ENCODE assay signal across 8 cellular contexts in the genomic region with DNA sequence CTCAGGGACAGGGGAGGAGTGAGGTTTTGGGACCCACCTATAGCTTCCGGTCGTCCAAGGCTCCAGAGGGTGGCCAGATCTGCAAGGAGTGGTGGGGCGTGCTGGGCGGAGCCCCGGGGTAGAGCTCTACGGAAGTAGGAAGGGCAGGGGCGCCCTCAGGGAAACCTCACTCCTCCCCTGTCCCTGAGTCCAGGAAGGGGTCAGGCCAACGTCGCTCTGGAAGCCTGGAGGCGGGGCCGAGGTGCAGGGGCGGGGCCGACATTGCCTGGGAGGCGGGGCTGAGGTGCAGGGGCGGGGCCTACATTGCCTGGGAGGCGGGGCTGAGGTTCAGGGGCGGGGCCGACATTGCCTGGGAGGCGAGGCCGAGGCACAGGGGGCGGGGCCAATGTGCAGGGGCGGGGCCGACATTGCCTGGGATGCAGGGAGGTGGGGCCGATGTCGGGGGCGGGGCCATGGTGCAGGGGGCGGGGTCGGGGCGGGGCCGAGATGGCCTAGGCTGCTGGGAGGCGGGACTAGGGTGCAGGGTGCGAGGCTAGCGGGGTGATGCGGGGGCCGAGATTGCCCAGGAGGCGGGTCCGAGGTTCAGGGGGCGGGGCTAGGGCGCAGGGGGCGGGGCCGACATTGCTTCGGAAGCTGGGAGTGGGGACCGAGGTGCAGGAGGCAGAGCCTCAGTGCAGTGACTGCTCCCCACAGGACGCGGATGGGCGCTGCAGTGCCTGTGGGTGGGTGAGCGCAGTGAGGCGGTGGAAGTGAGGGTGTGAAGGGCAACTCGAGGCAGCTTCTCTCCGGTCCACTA. TPM values are rescaled to one million over a fixed set of nuclear protein-coding genes. Genes with fewer than 3 reads are reported as not detected.
A peak's percentile ranks its signal among the peaks of the same experiment; 100 is the strongest.
DNase-seq lines count a peak whose midpoint lies in the region; ATAC-seq and TF ChIP-seq lines count a peak whose summit lies in the region.

No MANE protein-coding gene starts in this region.

- H3K79me1 ChIP-seq in neuronal stem cell (ENCODE audit: low read depth, low read length) = no peaks in the 10 kb centered on the region

- peak overlapping the region; percentile 69 for H3K4me3 Mint-ChIP-seq in type B pancreatic cell

- H3K4me1 ChIP-seq in neuronal stem cell (ENCODE audit: control insufficient read depth in 2 of 2, insufficient read depth in 1 of 2, low read depth in 1 of 2, low read length in 2 of 2) = peaks cover 0 to 2% of the 10 kb centered on the region in 2 donors

- H3K4me3 ChIP-seq in neuronal stem cell (ENCODE audit: low read length in 2 of 2) = peak overlapping the region in 1 of 2 donors; percentile 66

- WGBS in neuronal stem cell (ENCODE audit: extremely low coverage in 2 of 2, insufficient read length in 2 of 2, insufficient replicate concordance in 1 of 2), 2 donors = no CpG with 5 or more reads among the region's 50 CpGs

- H3K4me1 Mint-ChIP-seq in type B pancreatic cell (ENCODE audit: unreplicated experiment) = no peaks in the 10 kb centered on the region

- H3K9ac ChIP-seq in neuronal stem cell (ENCODE audit: low read depth, low read length, poor library complexity) = peak overlapping the region; percentile 46

- DNase-seq in GM10266 (ENCODE audit: extremely low spot score) = peak; percentile 92
- DNase-seq in NOMO-1 (lab: John Stamatoyannopoulos, UW; ENCODE audit: unreplicated experiment in 2 of 2) = peak; percentile 95 to 98
- DNase-seq in activated CD8-positive, alpha-beta memory T cell treated with anti-CD3 and anti-CD28 coated beads, Interleukin-2, amount 50 U/mL, for 4 hours = peak; percentile 45
- DNase-seq in neuronal stem cell (ENCODE audit: low spot score) = peak; percentile 69
- no peak for DNase-seq in type B pancreatic cell (ENCODE audit: extremely low spot score, unreplicated experiment)
- no peak for DNase-seq in NCI-H1436 (lab: John Stamatoyannopoulos, UW)
- DNase-seq in midbrain (lab: John Stamatoyannopoulos, UW) = no peak

- H3K9me3 ChIP-seq in neuronal stem cell (replicated peaks in 1 of 2; ENCODE audit: control insufficient read depth in 2 of 2, insufficient read depth in 1 of 2, low read depth in 1 of 2, low read length in 2 of 2) = peaks cover 2 to 3% of the 10 kb centered on the region in 2 donors

- no peak overlapping the region for H3K14ac ChIP-seq in neuronal stem cell (ENCODE audit: low read length)

- peak overlapping the region; percentile 12 for H3K23ac ChIP-seq in neuronal stem cell (ENCODE audit: low read depth, low read length, poor library complexity)

- H3K4ac ChIP-seq in neuronal stem cell (ENCODE audit: low read length) = no peak overlapping the region

- no peak overlapping the region for H2BK5ac ChIP-seq in neuronal stem cell (ENCODE audit: low read length)

- no peak overlapping the region for H2BK12ac ChIP-seq in neuronal stem cell (ENCODE audit: low read length)

- no peak overlapping the region for H3K4me2 ChIP-seq in neuronal stem cell (ENCODE audit: insufficient read depth, low read length, poor library complexity, severe bottlenecking)

- H3K36me3 ChIP-seq in neuronal stem cell (replicated peaks in 1 of 2; ENCODE audit: control insufficient read depth in 2 of 2, insufficient read depth in 2 of 2, low read length in 2 of 2) = no peaks in the 10 kb centered on the region

- no peak overlapping the region for H2BK120ac ChIP-seq in neuronal stem cell (ENCODE audit: low read depth, low read length)

- H3K27me3 Mint-ChIP-seq in type B pancreatic cell = peaks cover 4% of the 10 kb centered on the region

- peak overlapping the region; percentile 45 for H2AFZ ChIP-seq in neuronal stem cell (ENCODE audit: low read length)

- H2BK15ac ChIP-seq in neuronal stem cell (ENCODE audit: low read length) = peak overlapping the region; percentile 33

- H3K27ac ChIP-seq in neuronal stem cell (replicated peaks; ENCODE audit: low read length) = no peak overlapping the region

- peak; percentile 74 for ATAC-seq in esophagus mucosa

- peak overlapping the region; percentile 31 for H3K27ac Mint-ChIP-seq in type B pancreatic cell

- no peaks in the 10 kb centered on the region for H3K9me3 Mint-ChIP-seq in type B pancreatic cell

- no peaks in the 10 kb centered on the region for H3K36me3 Mint-ChIP-seq in type B pancreatic cell

- H4K91ac ChIP-seq in neuronal stem cell (ENCODE audit: low read depth, low read length, poor library complexity) = no peak overlapping the region

- TF ChIP-seq CTCF in GM10266 (IDR thresholded peaks at IDR 0.05; ENCODE audit: control insufficient read depth, insufficient read depth, low read depth, missing control alignments) (no peak), type B pancreatic cell (conservative IDR thresholded peaks at IDR 0.05) (no peak)

- H3K18ac ChIP-seq in neuronal stem cell (ENCODE audit: low read length) = peak overlapping the region; percentile 71

- peaks cover 0 to 6% (median 5%) of the 10 kb centered on the region in 3 experiments for H3K27me3 ChIP-seq in neuronal stem cell (ENCODE audit: control insufficient read depth in 3 of 3, insufficient read depth in 3 of 3, low read depth in 1 of 3, low read length in 3 of 3)

- no peak overlapping the region for H4K8ac ChIP-seq in neuronal stem cell (ENCODE audit: low read depth, low read length)

- H2AK5ac ChIP-seq in neuronal stem cell (ENCODE audit: low read depth, low read length) = no peak overlapping the region

RNA-seq across cellular contexts. Expression of gene PALM, which starts 4.9 kb away (rescaled TPM):
- 2.0 TPM for total RNA-seq in esophagus mucosa
- polyA plus RNA-seq in neuronal stem cell (2013, experiment 1 of 2) = 66.5 TPM
- 68.9 TPM for polyA plus RNA-seq in neuronal stem cell (2013, experiment 2 of 2)
- total RNA-seq in type B pancreatic cell (ENCODE audit: low replicate concordance) = 63.3 and 64.1 TPM in 2 replicates

RNA-seq across cellular contexts. Expression of gene PRSS57, which starts 8.6 kb away (rescaled TPM):
- total RNA-seq in esophagus mucosa (not detected), type B pancreatic cell (ENCODE audit: low replicate concordance) (not detected in 2 replicates)
- 0.03 TPM for polyA plus RNA-seq in neuronal stem cell (2013, experiment 1 of 2)
- 0.06 TPM for polyA plus RNA-seq in neuronal stem cell (2013, experiment 2 of 2)

RNA-seq across cellular contexts. Expression of gene FSTL3, which starts 27.7 kb away (rescaled TPM):
- total RNA-seq in esophagus mucosa = 3.3 TPM
- 6.2 TPM for polyA plus RNA-seq in neuronal stem cell (2013, experiment 1 of 2)
- 6.2 TPM for polyA plus RNA-seq in neuronal stem cell (2013, experiment 2 of 2)
- total RNA-seq in type B pancreatic cell (ENCODE audit: low replicate concordance) = 9.3 and 11.0 TPM in 2 replicates

RNA-seq across cellular contexts. Expression of gene RNF126, which starts 40.8 kb away (rescaled TPM):
- total RNA-seq in esophagus mucosa (53.0 TPM), type B pancreatic cell (ENCODE audit: low replicate concordance) (38.1 and 41.3 TPM in 2 replicates)
- 59.4 TPM for polyA plus RNA-seq in neuronal stem cell (2013, experiment 1 of 2)
- polyA plus RNA-seq in neuronal stem cell (2013, experiment 2 of 2) = 57.6 TPM

RNA-seq across cellular contexts. Expression of gene MISP, which starts 47.1 kb away (rescaled TPM):
- total RNA-seq in esophagus mucosa (0.40 TPM), type B pancreatic cell (ENCODE audit: low replicate concordance) (9.4 and 20.8 TPM in 2 replicates)
- polyA plus RNA-seq in neuronal stem cell (2013, experiment 1 of 2) = 0.11 TPM
- 0.07 TPM for polyA plus RNA-seq in neuronal stem cell (2013, experiment 2 of 2)

Comparison
In these comparisons a context has a peak if more than half of its experiments do, and no peak if none do; other contexts are left out.
1. DNase-seq: peak in GM10266 (single experiment), NOMO-1 (2 of 2), activated CD8-positive, alpha-beta memory T cell treated with anti-CD3 and anti-CD28 coated beads, Interleukin-2, amount 50 U/mL, for 4 hours (single experiment) and neuronal stem cell (single experiment); none in type B pancreatic cell (single experiment), NCI-H1436 (single experiment) and midbrain (single experiment).
2. RNA of gene PALM, which starts 4.9 kb away (total RNA-seq): 63.3 to 64.1 TPM in type B pancreatic cell; 2.0 TPM in esophagus mucosa (single experiment); every median in the first group is over 10 times any median in the second.